Comparison of ENCODE assay signal across 23 cellular contexts in genomic region chr6:95654176-95654575, GRCh38.
DNase-seq lines count a peak whose midpoint lies in the region; ATAC-seq, FAIRE-seq and TF ChIP-seq lines count a peak whose summit lies in the region.
"Had no signal": no experiment of that assay in that cellular context is flagged by ENCODE, and none has a peak within 500 bp of the region (broad histone marks: within the 10 kb centered on the region; RNA-seq: fewer than 3 reads in every experiment).

No MANE protein-coding gene starts in this region.

- dilution Hi-C loops in IMR-90 (cut with HindIII; ENCODE audit: low sequenced_read_pairs, unreplicated experiment) = no loop called here

- no peaks in the 10 kb centered on the region for H3K4me1 ChIP-seq in HepG2 (ENCODE audit: insufficient read depth, low read length)
- no peaks in the 10 kb centered on the region for H3K4me1 ChIP-seq in right lobe of liver
- no peaks in the 10 kb centered on the region for H3K4me1 ChIP-seq in IMR-90 (ENCODE audit: control insufficient read depth, insufficient read depth, low read length)
- no peaks in the 10 kb centered on the region for H3K4me1 ChIP-seq in H1 (replicated peaks in 1 of 4; ENCODE audit: control insufficient read depth in 3 of 4, insufficient read depth in 4 of 4, low read length in 3 of 4)
- H3K4me1 ChIP-seq: BE2C, BLaER1 had no signal

- H4K91ac ChIP-seq in IMR-90 (ENCODE audit: insufficient read depth, low read depth, low read length) = no peak overlapping the region
- no peak overlapping the region for H4K91ac ChIP-seq in H1 (replicated peaks; ENCODE audit: insufficient read length, low read length)

- TF ChIP-seq POLR2A in HepG2 (IDR thresholded peaks at IDR 0.05; ENCODE audit: insufficient read depth in 1 of 2, low read depth in 2 of 2, low read length in 2 of 2) (no peak), right lobe of liver (IDR thresholded peaks at IDR 0.05) (no peak), IMR-90 (IDR thresholded peaks at IDR 0.05; ENCODE audit: low read depth, low read length) (no peak), H1 (IDR thresholded peaks at IDR 0.05; ENCODE audit: control extremely low read depth in 1 of 2, low read depth in 2 of 2, low read length in 2 of 2) (no peak)

- no peak overlapping the region for H3K4me2 ChIP-seq in HepG2 (ENCODE audit: low read depth, low read length)
- H3K4me2 ChIP-seq in IMR-90 (ENCODE audit: low read depth, low read length) = no peak overlapping the region
- H3K4me2 ChIP-seq in H1 (ENCODE audit: insufficient read depth in 1 of 2, low read depth in 2 of 2, low read length in 2 of 2) = no peak overlapping the region
- H3K4me2 ChIP-seq: BLaER1 had no signal

- H3K14ac ChIP-seq in IMR-90 (replicated peaks; ENCODE audit: low read depth, low read length) = no peak overlapping the region
- no peak overlapping the region for H3K14ac ChIP-seq in H1 (ENCODE audit: insufficient read length)

- H3K27ac ChIP-seq in HepG2 (ENCODE audit: extremely low read length, insufficient read depth, low read length) = no peak overlapping the region
- no peak overlapping the region for H3K27ac ChIP-seq in right lobe of liver
- no peak overlapping the region for H3K27ac ChIP-seq in IMR-90 (ENCODE audit: insufficient read depth, low read length)
- H3K27ac ChIP-seq in H1 (ENCODE audit: low read depth, low read length) = no peak overlapping the region
- H3K27ac ChIP-seq: 22Rv1, BLaER1 had no signal

- intact Hi-C loops in HepG2 (cut with micrococcal nuclease; ENCODE audit: unreplicated experiment) (no loop called here), right lobe of liver (cut with DNase I) (no loop called here), IMR-90 (cut with micrococcal nuclease) (no loop called here)

- H2AK9ac ChIP-seq in IMR-90 (replicated peaks; ENCODE audit: low read depth, low read length, poor library complexity) = no peak overlapping the region

- ATAC-seq in HepG2 (no peak), right lobe of liver (no peak), IMR-90 (ENCODE audit: low read depth) (no peak)

- no peak overlapping the region for H3K18ac ChIP-seq in IMR-90 (ENCODE audit: low read depth, low read length)
- no peak overlapping the region for H3K18ac ChIP-seq in H1 (ENCODE audit: extremely low read depth, low read length)

- H2BK15ac ChIP-seq in IMR-90 (ENCODE audit: low read depth, low read length) (no peak overlapping the region), H1 (ENCODE audit: low read length) (no peak overlapping the region)

- H2BK20ac ChIP-seq in IMR-90 (ENCODE audit: low read depth, low read length) (no peak overlapping the region), H1 (ENCODE audit: low read length) (no peak overlapping the region)

- H3K23me2 ChIP-seq in H1 (ENCODE audit: low read depth, low read length) = 0 out of 2 replicates have a peak, but pooled peaks cover 2% of the 10 kb centered on the region

- BruUV-seq in HepG2 (replicated peaks; lab: Mats Ljungman, UMichigan) = no TSS peak
- no TSS peak for BruUV-seq in IMR-90 (replicated peaks; lab: Mats Ljungman, UMichigan)

- no peak overlapping the region for H2BK12ac ChIP-seq in H1 (ENCODE audit: low read depth, low read length)

- in situ Hi-C loops in HepG2 (cut with HindIII; ENCODE audit: extremely low pct_ligation_motif_present, low pct_unique_long_range_greater_than_20kb) (no loop called here), IMR-90 (cut with MboI; ENCODE audit: low sequenced_read_pairs) (no loop called here)

- no peak for DNase-seq in HepG2 (ENCODE audit: low spot score)
- DNase-seq in right lobe of liver = no peak
- DNase-seq in IMR-90 = no peak
- DNase-seq in H1 (ENCODE audit: low read depth in 1 of 2, low spot score in 2 of 2) = no peak
- no peak for DNase-seq in HK-2 (ENCODE audit: unreplicated experiment)
- DNase-seq in Kasumi-1 (lab: John Stamatoyannopoulos, UW) = no peak
- DNase-seq: ACHN; BE2C; C1 segment of cervical spinal cord; CD4-positive, alpha-beta memory T cell; CD4-positive, CD25-positive, alpha-beta regulatory T cell; CD8-positive, alpha-beta memory T cell; COR-L47; DMS 273 treated with DMSO at 0.1 percent for 48 hours; DMS153; DMS53; DMS79; DND-41; EL; GF-D8 had no signal

- FAIRE-seq in HepG2 (lab: Jason Lieb, UNC) (no peak), H1 (lab: Jason Lieb, UNC) (no peak)
- FAIRE-seq: GM12891 had no signal

- TF ChIP-seq CTCF in HepG2 (CRISPR knock-in tag; IDR thresholded peaks at IDR 0.05) = no peak
- no peak for TF ChIP-seq CTCF in right lobe of liver (IDR thresholded peaks at IDR 0.05)
- no peak for TF ChIP-seq CTCF in IMR-90 (conservative IDR thresholded peaks at IDR 0.05; ENCODE audit: low read depth, low read length)
- TF ChIP-seq CTCF in H1 (IDR thresholded peaks at IDR 0.05; ENCODE audit: control extremely low read depth in 1 of 3, insufficient read depth in 1 of 3, low read depth in 1 of 3, low read length in 3 of 3) = no peak

- H3K36me3 ChIP-seq in HepG2 (replicated peaks in 1 of 2; ENCODE audit: control insufficient read depth in 1 of 2, insufficient read depth in 2 of 2, low read length in 2 of 2) (no peaks in the 10 kb centered on the region), right lobe of liver (no peaks in the 10 kb centered on the region), IMR-90 (ENCODE audit: control insufficient read depth, insufficient read depth, low read length) (no peaks in the 10 kb centered on the region), H1 (ENCODE audit: control insufficient read depth in 2 of 4, insufficient read depth in 4 of 4, low read length in 3 of 4) (no peaks in the 10 kb centered on the region; a peak in 1 of 8 replicates)
- H3K36me3 ChIP-seq: BE2C, BLaER1 had no signal

- H4K20me1 ChIP-seq in HepG2 (ENCODE audit: insufficient read depth, low read length) (no peaks in the 10 kb centered on the region), IMR-90 (ENCODE audit: insufficient read depth, low read length) (no peaks in the 10 kb centered on the region), H1 (replicated peaks in 1 of 2; ENCODE audit: control insufficient read depth in 1 of 2, insufficient read depth in 2 of 2, low read length in 2 of 2) (no peaks in the 10 kb centered on the region)
- H4K20me1 ChIP-seq: BLaER1 had no signal

- TF ChIP-seq RAD21 in HepG2 (CRISPR knock-in tag; IDR thresholded peaks at IDR 0.05) (no peak), IMR-90 (IDR thresholded peaks at IDR 0.05; ENCODE audit: low read length) (no peak), H1 (IDR thresholded peaks at IDR 0.05 in 1 of 2, conservative IDR thresholded peaks at IDR 0.05 in 1 of 2; ENCODE audit: low read depth in 2 of 2, low read length in 2 of 2) (no peak)

- TF ChIP-seq EP300 in HepG2 (IDR thresholded peaks at IDR 0.05; ENCODE audit: low read depth in 2 of 2, low read length in 2 of 2) = no peak
- no peak for TF ChIP-seq EP300 in HepG2 (CRISPR knock-in tag; IDR thresholded peaks at IDR 0.05; ENCODE audit: borderline replicate concordance)
- no peak for TF ChIP-seq EP300 in H1 (IDR thresholded peaks at IDR 0.05; ENCODE audit: borderline replicate concordance in 1 of 2, low read depth in 2 of 2, low read length in 2 of 2)

- H3K4ac ChIP-seq in IMR-90 (ENCODE audit: low read depth, low read length) = no peak overlapping the region
- H3K4ac ChIP-seq in H1 (replicated peaks; ENCODE audit: insufficient read length, low read depth, low read length) = no peak overlapping the region

- no peak overlapping the region for H2BK120ac ChIP-seq in IMR-90 (ENCODE audit: low read depth, low read length)
- no peak overlapping the region for H2BK120ac ChIP-seq in H1 (replicated peaks; ENCODE audit: low read depth, low read length)

- H4K8ac ChIP-seq in IMR-90 (ENCODE audit: low read depth in 2 of 2, low read length in 2 of 2) (no peak overlapping the region), H1 (ENCODE audit: extremely low read depth, insufficient read depth, low read length) (no peak overlapping the region)

- H4K5ac ChIP-seq in IMR-90 (ENCODE audit: low read depth, low read length) (no peak overlapping the region), H1 (ENCODE audit: insufficient read length, low read depth, low read length) (no peak overlapping the region)

- H3K27me3 ChIP-seq in HepG2 (ENCODE audit: control insufficient read depth in 1 of 2, insufficient read depth in 2 of 2, low read length in 2 of 2) (no peaks in the 10 kb centered on the region), right lobe of liver (no peaks in the 10 kb centered on the region), IMR-90 (ENCODE audit: control insufficient read depth, insufficient read depth, low read length) (no peaks in the 10 kb centered on the region), H1 (replicated peaks in 1 of 4; ENCODE audit: control insufficient read depth in 3 of 4, extremely low read depth in 1 of 4, insufficient read depth in 3 of 4, low read length in 3 of 4) (no peaks in the 10 kb centered on the region)
- H3K27me3 ChIP-seq: BE2C, BLaER1 had no signal

- H2AK5ac ChIP-seq in IMR-90 (ENCODE audit: low read depth, low read length) (no peak overlapping the region), H1 (ENCODE audit: low read depth, low read length) (no peak overlapping the region)

- no peaks in the 10 kb centered on the region for H3K79me1 ChIP-seq in IMR-90 (ENCODE audit: low read depth in 1 of 2, low read length in 2 of 2)
- H3K79me1 ChIP-seq in H1 (ENCODE audit: low read depth, low read length) = no peaks in the 10 kb centered on the region

- no peak overlapping the region for H2AFZ ChIP-seq in HepG2 (ENCODE audit: low read length)
- H2AFZ ChIP-seq in IMR-90 (replicated peaks; ENCODE audit: low read length, poor library complexity) = no peak overlapping the region
- H2AFZ ChIP-seq in H1 (ENCODE audit: low read length) = no peak overlapping the region

- no peaks in the 10 kb centered on the region for H3K79me2 ChIP-seq in HepG2 (ENCODE audit: insufficient read depth, low read length)
- H3K79me2 ChIP-seq in H1 (ENCODE audit: control insufficient read depth in 1 of 2, insufficient read depth in 2 of 2, low read length in 2 of 2) = no peaks in the 10 kb centered on the region

- H3K9me1 ChIP-seq in IMR-90 (ENCODE audit: insufficient read depth, low read length) = no peaks in the 10 kb centered on the region

- H3K9me3 ChIP-seq in HepG2 (ENCODE audit: low read length) (no peaks in the 10 kb centered on the region), right lobe of liver (no peaks in the 10 kb centered on the region), IMR-90 (ENCODE audit: control insufficient read depth, insufficient read depth, low read length) (no peaks in the 10 kb centered on the region), H1 (ENCODE audit: insufficient read depth in 2 of 2, low read depth in 1 of 2, low read length in 1 of 2) (no peaks in the 10 kb centered on the region; a peak in 1 of 4 replicates)
- H3K9me3 ChIP-seq: BE2C had no signal

- H3K56ac ChIP-seq in IMR-90 (ENCODE audit: extremely low read depth, insufficient read depth, low read length) = no peak overlapping the region
- H3K56ac ChIP-seq in H1 (replicated peaks; ENCODE audit: insufficient read length, low read depth, low read length) = no peak overlapping the region

- POLR2A ChIA-PET in HepG2 (lab: Yijun Ruan, JAX) (no interaction called here), IMR-90 (lab: Charles Lee; ENCODE audit: unreplicated experiment) (no interaction called here), H1 (lab: Charles Lee; ENCODE audit: partially characterized antibody) (no interaction called here)

- H2BK5ac ChIP-seq in IMR-90 (ENCODE audit: low read depth, low read length, poor library complexity, severe bottlenecking) (no peak overlapping the region), H1 (ENCODE audit: low read depth, low read length) (no peak overlapping the region)

- H3K4me3 ChIP-seq in HepG2 (replicated peaks in 1 of 3; ENCODE audit: insufficient read depth in 1 of 3, low read depth in 2 of 3, low read length in 3 of 3) (no peak overlapping the region), right lobe of liver (no peak overlapping the region), IMR-90 (ENCODE audit: insufficient read depth, low read depth, low read length) (no peak overlapping the region), H1 (ENCODE audit: extremely low read depth in 1 of 4, insufficient read depth in 2 of 4, low read depth in 3 of 4, low read length in 4 of 4) (no peak overlapping the region)
- H3K4me3 ChIP-seq: BLaER1 had no signal

- CTCF ChIA-PET in HepG2 (lab: Yijun Ruan, JAX; ENCODE audit: low intra/inter-chr PET ratio, low total read pairs) (no interaction called here), IMR-90 (lab: Yijun Ruan, JAX) (interaction anchor here (1.0 kb wide), 1 partner anchor 28 kb away, joined by 3 read pairs; no protein-coding TSS in a partner anchor), H1 (lab: Charles Lee; ENCODE audit: partially characterized antibody) (no interaction called here)

- H3K23ac ChIP-seq in IMR-90 (ENCODE audit: low read depth, low read length) (no peak overlapping the region), H1 (ENCODE audit: insufficient read length) (no peak overlapping the region)

- H3K9ac ChIP-seq in HepG2 (ENCODE audit: insufficient read depth, low read depth, low read length) = no peak overlapping the region
- no peak overlapping the region for H3K9ac ChIP-seq in IMR-90 (ENCODE audit: low read depth, low read length)
- H3K9ac ChIP-seq in H1 (replicated peaks in 1 of 4; ENCODE audit: extremely low read depth in 1 of 4, low read depth in 3 of 4, low read length in 3 of 4) = no peak overlapping the region
- H3K9ac ChIP-seq: BLaER1 had no signal

Comparison
In these comparisons a context has a peak if more than half of its experiments do, and no peak if none do; other contexts are left out.
1. Of the 41 proteins assayed by ChIP-seq in both HepG2 and H1: peak only in HepG2: none; only in H1: none; in both: MAFK; in neither: 40.